9 cellular contexts compared by ENCODE assay signal in the genomic region with DNA sequence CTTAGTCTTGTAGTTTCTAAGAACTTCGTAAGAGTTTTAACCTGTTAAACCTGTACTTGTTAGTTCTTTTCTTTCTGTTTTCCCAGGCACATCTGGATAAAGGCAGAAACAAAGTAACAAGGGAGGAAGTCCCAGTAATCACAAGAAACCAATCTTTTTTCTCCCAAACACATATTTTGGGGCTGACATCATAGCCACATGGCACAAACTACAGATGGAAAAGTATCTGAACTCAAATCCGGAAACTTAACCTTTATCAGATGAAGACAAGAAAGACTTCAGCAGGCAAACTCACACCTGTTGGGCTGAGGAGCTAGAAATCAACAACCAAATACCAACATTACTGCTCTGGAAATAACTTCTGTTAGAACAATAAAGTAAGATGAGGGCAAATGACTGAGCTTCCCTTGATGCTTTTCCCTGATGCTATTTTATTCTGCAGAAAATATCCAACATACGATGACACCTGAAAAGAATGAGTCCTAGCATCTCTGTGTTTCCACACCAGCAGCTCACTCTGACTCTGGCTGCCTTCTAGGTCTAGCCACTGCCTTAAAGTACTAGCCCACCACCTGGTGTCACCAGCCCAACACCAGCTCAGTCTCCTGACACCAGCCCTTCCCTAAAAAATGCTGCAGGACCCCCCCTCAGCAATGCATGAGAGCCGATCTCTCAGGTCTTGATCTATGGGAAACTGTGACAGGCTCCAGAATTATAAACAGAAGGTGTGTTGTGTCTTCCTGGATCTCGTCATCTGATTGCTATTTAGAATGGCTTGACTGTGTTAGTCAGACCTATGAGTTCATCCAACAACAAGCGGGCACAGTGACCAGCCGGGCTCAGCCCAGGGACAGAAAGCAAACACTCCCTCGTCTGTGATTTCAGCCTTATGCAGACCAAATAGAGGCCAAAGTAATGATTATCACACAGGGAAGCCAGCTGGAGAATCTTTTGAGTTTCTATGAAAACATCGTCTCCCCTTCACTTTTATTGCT.
A peak's percentile ranks its signal among the peaks of the same experiment; 100 is the strongest.
DNase-seq lines count a peak whose midpoint lies in the region; ATAC-seq and TF ChIP-seq lines count a peak whose summit lies in the region.
"Had no signal": no experiment of that assay in that cellular context is flagged by ENCODE, and none has a peak within 500 bp of the region (broad histone marks: within the 10 kb centered on the region; RNA-seq: fewer than 3 reads in every experiment).

No MANE protein-coding gene starts in this region.

- intact Hi-C loops in Right ventricle myocardium inferior (cut with DNase I): loop anchor here (10.0 kb wide), 1 partner anchor 168 kb away; no protein-coding TSS in a partner anchor
- intact Hi-C loops in cardiac septum (cut with DNase I): no loop called here

- peak; percentile 31 for ATAC-seq in Right ventricle myocardium inferior
- no peak for ATAC-seq in HG03280 (IDR thresholded peaks at IDR 0.05; ENCODE audit: unreplicated experiment)

- no peaks in the 10 kb centered on the region for H3K27me3 Mint-ChIP-seq in mesothelial cell of epicardium (ENCODE audit: low read depth)
- H3K27me3 Mint-ChIP-seq: naive B cell had no signal

- H3K4me1 ChIP-seq in ectodermal cell (ENCODE audit: control insufficient read depth, insufficient read depth, low read length): no peaks in the 10 kb centered on the region

- peak overlapping the region; percentile 45 for H3K27ac ChIP-seq in ectodermal cell (ENCODE audit: insufficient read depth, low read depth, low read length, poor library complexity, severe bottlenecking)

- no peaks in the 10 kb centered on the region for H3K36me3 ChIP-seq in ectodermal cell (ENCODE audit: control insufficient read depth, insufficient read depth, low read length)

- WGBS in ectodermal cell, 2 experiments: 89 to 91% methylated on average over 9 of the region's 9 CpGs

- H3K4me1 Mint-ChIP-seq in mesothelial cell of epicardium: peaks cover 64% of the 10 kb centered on the region
- H3K4me1 Mint-ChIP-seq: naive B cell had no signal

- no peak for TF ChIP-seq CTCF in mesothelial cell of epicardium (IDR thresholded peaks at IDR 0.05; ENCODE audit: unreplicated experiment)

- no peaks in the 10 kb centered on the region for H3K36me3 Mint-ChIP-seq in mesothelial cell of epicardium

- no peaks in the 10 kb centered on the region for H3K9me3 ChIP-seq in ectodermal cell (ENCODE audit: control insufficient read depth, low read length)

- peak overlapping the region; percentile 97 for H3K27ac Mint-ChIP-seq in mesothelial cell of epicardium
- H3K27ac Mint-ChIP-seq: naive B cell had no signal

- H3K4me3 Mint-ChIP-seq in mesothelial cell of epicardium: peak overlapping the region; percentile 23
- H3K4me3 Mint-ChIP-seq: naive B cell had no signal

- DNase-seq in Right ventricle myocardium inferior (ENCODE audit: missing footprints) (no peak), cardiac septum (ENCODE audit: low spot score) (no peak), mesothelial cell of epicardium (ENCODE audit: low spot score in 2 of 2, unreplicated experiment in 2 of 2) (no peak), NCI-H2196 (lab: John Stamatoyannopoulos, UW; ENCODE audit: unreplicated experiment) (no peak), NCI-H187 treated with DMSO at 0.1 percent for 48 hours (lab: John Stamatoyannopoulos, UW) (no peak)
- DNase-seq in activated CD4-positive, CD25-positive, alpha-beta regulatory T cell (lab: John Stamatoyannopoulos, UW): no peak
- DNase-seq: naive B cell had no signal

- no peak overlapping the region for H3K4me3 ChIP-seq in ectodermal cell (ENCODE audit: insufficient read depth, low read depth, low read length)

- H3K9me3 Mint-ChIP-seq in mesothelial cell of epicardium: no peaks in the 10 kb centered on the region
- H3K9me3 Mint-ChIP-seq: naive B cell had no signal

- no peaks in the 10 kb centered on the region for H3K27me3 ChIP-seq in ectodermal cell (ENCODE audit: control insufficient read depth, insufficient read depth, low read length, poor library complexity, severe bottlenecking)
